Comparison of ENCODE assay signal across 8 cellular contexts in the genomic region with DNA sequence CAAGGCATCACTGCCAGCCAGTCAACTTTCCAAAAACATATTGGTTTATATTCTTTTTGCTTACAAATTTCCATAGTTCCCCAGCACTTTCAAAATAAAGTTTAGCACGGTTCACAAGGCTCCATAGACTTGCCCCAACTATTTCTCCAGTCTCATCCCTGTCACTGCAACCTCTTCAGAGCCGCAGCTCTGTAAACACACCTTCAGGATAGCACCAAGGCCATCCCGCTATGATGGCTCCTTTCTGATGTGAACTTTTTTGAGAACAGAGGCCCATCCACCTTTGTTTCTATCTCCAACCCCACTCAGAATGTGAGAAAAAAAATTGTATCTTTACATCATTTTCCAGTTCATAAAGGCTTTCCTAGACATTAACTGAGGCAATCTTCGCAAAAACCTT.
"Had no signal": no experiment of that assay in that cellular context is flagged by ENCODE, and none has a peak within 500 bp of the region (broad histone marks: within the 10 kb centered on the region; RNA-seq: fewer than 3 reads in every experiment).

No MANE protein-coding gene starts in this region.

- H3K9me3 ChIP-seq: HAP-1 had no signal

- H3K4me3 ChIP-seq: GM23248, HAP-1 had no signal

- H3K9me3 Mint-ChIP-seq: HFFc6 had no signal

- H3K4me3 Mint-ChIP-seq: HFFc6 had no signal

- H3K9ac ChIP-seq: GM23248 had no signal

- H3K36me3 ChIP-seq: HAP-1 had no signal

- H3K27ac ChIP-seq: GM23248, HL-60 had no signal

- H2AFZ ChIP-seq: GM23248 had no signal

- DNase-seq: GM23248, GOT3, H7, HFFc6, IMR-90 had no signal

- ATAC-seq: HCT116 had no signal

- H3K27ac Mint-ChIP-seq: HFFc6 had no signal
